Comparison of ENCODE assay signal across 15 cellular contexts in genomic region chr2:46917628-46918027, GRCh38. TPM values are rescaled to one million over a fixed set of nuclear protein-coding genes. Genes with fewer than 3 reads are reported as not detected.
DNase-seq lines count a peak whose midpoint lies in the region; ATAC-seq and TF ChIP-seq lines count a peak whose summit lies in the region.
"Had no signal": no experiment of that assay in that cellular context is flagged by ENCODE, and none has a peak within 500 bp of the region (broad histone marks: within the 10 kb centered on the region; RNA-seq: fewer than 3 reads in every experiment).

No MANE protein-coding gene starts in this region.

- H3K27me3 ChIP-seq in MM.1S (replicated peaks; ENCODE audit: insufficient read depth, low read length): no peaks in the 10 kb centered on the region
- H3K27me3 ChIP-seq: MG63, testis had no signal

- H3F3A ChIP-seq in MM.1S (ENCODE audit: insufficient read depth, low read length): 0 out of 2 replicates have a peak, but pooled peaks cover 4% of the 10 kb centered on the region

- H4K20me1 ChIP-seq in MM.1S (ENCODE audit: insufficient read depth, low read length): no peaks in the 10 kb centered on the region

- no peaks in the 10 kb centered on the region for H3K27me3 Mint-ChIP-seq in activated T-cell treated with anti-CD3 and anti-CD28 coated beads, Interleukin-2, amount 50 U/mL, for 72 hours (ENCODE audit: low read depth)
- H3K27me3 Mint-ChIP-seq in activated naive CD8-positive, alpha-beta T cell treated with anti-CD3 and anti-CD28 coated beads, Interleukin-2, amount 50 U/mL, for 24 hours: no peaks in the 10 kb centered on the region
- H3K27me3 Mint-ChIP-seq in progenitor cell of endocrine pancreas: no peaks in the 10 kb centered on the region

- H3K79me2 ChIP-seq in MM.1S (ENCODE audit: low read length): peaks cover 33% of the 10 kb centered on the region

- H3K36me3 Mint-ChIP-seq in activated T-cell treated with anti-CD3 and anti-CD28 coated beads, Interleukin-2, amount 50 U/mL, for 72 hours (ENCODE audit: insufficient read depth in 2 of 2): peaks cover 6 to 11% of the 10 kb centered on the region in 2 donors
- peaks cover 7% of the 10 kb centered on the region for H3K36me3 Mint-ChIP-seq in activated naive CD8-positive, alpha-beta T cell treated with anti-CD3 and anti-CD28 coated beads, Interleukin-2, amount 50 U/mL, for 24 hours (ENCODE audit: low read depth)
- peaks cover 5% of the 10 kb centered on the region for H3K36me3 Mint-ChIP-seq in progenitor cell of endocrine pancreas (ENCODE audit: insufficient read depth)

- peak overlapping the region; percentile 50 for H3K27ac Mint-ChIP-seq in activated T-cell treated with anti-CD3 and anti-CD28 coated beads, Interleukin-2, amount 50 U/mL, for 72 hours
- H3K27ac Mint-ChIP-seq in activated naive CD8-positive, alpha-beta T cell treated with anti-CD3 and anti-CD28 coated beads, Interleukin-2, amount 50 U/mL, for 24 hours: peak overlapping the region; percentile 64
- no peak overlapping the region for H3K27ac Mint-ChIP-seq in progenitor cell of endocrine pancreas

- no peak for TF ChIP-seq CTCF in MM.1S (IDR thresholded peaks at IDR 0.05; ENCODE audit: low read length)
- no peak for TF ChIP-seq CTCF in progenitor cell of endocrine pancreas (IDR thresholded peaks at IDR 0.05; ENCODE audit: unreplicated experiment)

- no peak overlapping the region for H2AFZ ChIP-seq in MM.1S (ENCODE audit: low read length)

- no peaks in the 10 kb centered on the region for H3K9me3 Mint-ChIP-seq in activated T-cell treated with anti-CD3 and anti-CD28 coated beads, Interleukin-2, amount 50 U/mL, for 72 hours
- H3K9me3 Mint-ChIP-seq in activated naive CD8-positive, alpha-beta T cell treated with anti-CD3 and anti-CD28 coated beads, Interleukin-2, amount 50 U/mL, for 24 hours: no peaks in the 10 kb centered on the region
- H3K9me3 Mint-ChIP-seq in progenitor cell of endocrine pancreas (ENCODE audit: low read depth): no peaks in the 10 kb centered on the region

- no peak for DNase-seq in activated T-cell treated with anti-CD3 and anti-CD28 coated beads, Interleukin-2, amount 50 U/mL, for 72 hours
- no peak for DNase-seq in activated T-cell treated with anti-CD3 and anti-CD28 coated beads, Interleukin-2, amount 50 U/mL, for 1 hour
- DNase-seq in MM.1S: peak; percentile 45
- no peak for DNase-seq in activated naive CD8-positive, alpha-beta T cell treated with anti-CD3 and anti-CD28 coated beads, Interleukin-2, amount 50 U/mL, for 24 hours
- no peak for DNase-seq in progenitor cell of endocrine pancreas (ENCODE audit: low spot score, unreplicated experiment)
- no peak for DNase-seq in DMS79 (lab: John Stamatoyannopoulos, UW)
- no peak for DNase-seq in KG1 (lab: John Stamatoyannopoulos, UW)
- DNase-seq: activated CD4-positive, CD25-positive, alpha-beta regulatory T cell treated with anti-CD3 and anti-CD28 coated beads, Interleukin-2, amount 50 U/mL, for 72 hours; amniotic stem cell; MG63; NCI-H510A treated with DMSO at 0.1 percent for 48 hours; retina; SHP77 treated with DMSO at 0.1 percent for 48 hours; testis had no signal

- peak overlapping the region; percentile 95 to 97 for H3K4me3 Mint-ChIP-seq in activated T-cell treated with anti-CD3 and anti-CD28 coated beads, Interleukin-2, amount 50 U/mL, for 72 hours
- H3K4me3 Mint-ChIP-seq in activated naive CD8-positive, alpha-beta T cell treated with anti-CD3 and anti-CD28 coated beads, Interleukin-2, amount 50 U/mL, for 24 hours: peak overlapping the region; percentile 89
- peak overlapping the region; percentile 83 for H3K4me3 Mint-ChIP-seq in progenitor cell of endocrine pancreas (ENCODE audit: low read depth)

- H3K36me3 ChIP-seq in MM.1S (replicated peaks; ENCODE audit: insufficient read depth, low read length): no peaks in the 10 kb centered on the region

- no peaks in the 10 kb centered on the region for H3K9me3 ChIP-seq in MM.1S (replicated peaks; ENCODE audit: insufficient read depth, low read length)
- H3K9me3 ChIP-seq: MG63, testis had no signal

- peaks cover 60% of the 10 kb centered on the region for H3K4me1 Mint-ChIP-seq in activated T-cell treated with anti-CD3 and anti-CD28 coated beads, Interleukin-2, amount 50 U/mL, for 72 hours (ENCODE audit: low read depth)
- peaks cover 64% of the 10 kb centered on the region for H3K4me1 Mint-ChIP-seq in activated naive CD8-positive, alpha-beta T cell treated with anti-CD3 and anti-CD28 coated beads, Interleukin-2, amount 50 U/mL, for 24 hours
- H3K4me1 Mint-ChIP-seq in progenitor cell of endocrine pancreas (ENCODE audit: low read depth): peaks cover 27% of the 10 kb centered on the region

- H3K4me1 ChIP-seq in MM.1S (ENCODE audit: low read length): peaks cover 19% of the 10 kb centered on the region

- H3K9ac ChIP-seq in MM.1S (ENCODE audit: low read length): no peak overlapping the region

- peak in 1 of 2 donors; percentile 18 for ATAC-seq in activated T-cell treated with anti-CD3 and anti-CD28 coated beads, Interleukin-2, amount 50 U/mL, for 72 hours (replicated peaks in 1 of 2)
- ATAC-seq in activated naive CD8-positive, alpha-beta T cell treated with anti-CD3 and anti-CD28 coated beads, Interleukin-2, amount 50 U/mL, for 24 hours: no peak
- no peak for ATAC-seq in HG02678 (IDR thresholded peaks at IDR 0.05; ENCODE audit: unreplicated experiment)

- H3K27ac ChIP-seq in MM.1S (ENCODE audit: low read length): no peak overlapping the region

- H3K4me3 ChIP-seq in MM.1S (ENCODE audit: low read length): no peak overlapping the region
- H3K4me3 ChIP-seq: MG63 had no signal

- H3K9me2 ChIP-seq in MM.1S (replicated peaks; ENCODE audit: insufficient read depth, low read length): no peaks in the 10 kb centered on the region

- no peak overlapping the region for H3K4me2 ChIP-seq in MM.1S (ENCODE audit: low read depth, low read length)

RNA-seq across cellular contexts. Expression of gene MCFD2, which starts 2.0 kb away (rescaled TPM):
- total RNA-seq in activated T-cell treated with anti-CD3 and anti-CD28 coated beads, Interleukin-2, amount 50 U/mL, for 72 hours: 10 to 100 TPM; 50.1 to 59.3 TPM
- 72.9 and 78.3 TPM in 2 replicates for total RNA-seq in progenitor cell of endocrine pancreas

RNA-seq across cellular contexts. Expression of gene TTC7A, which starts 23.4 kb away (rescaled TPM):
- 10 to 100 TPM; 68.2 to 93.1 TPM for total RNA-seq in activated T-cell treated with anti-CD3 and anti-CD28 coated beads, Interleukin-2, amount 50 U/mL, for 72 hours
- total RNA-seq in progenitor cell of endocrine pancreas: 14.2 and 14.8 TPM in 2 replicates
